Comparison of ENCODE assay signal across 1 cellular context in the genomic region with DNA sequence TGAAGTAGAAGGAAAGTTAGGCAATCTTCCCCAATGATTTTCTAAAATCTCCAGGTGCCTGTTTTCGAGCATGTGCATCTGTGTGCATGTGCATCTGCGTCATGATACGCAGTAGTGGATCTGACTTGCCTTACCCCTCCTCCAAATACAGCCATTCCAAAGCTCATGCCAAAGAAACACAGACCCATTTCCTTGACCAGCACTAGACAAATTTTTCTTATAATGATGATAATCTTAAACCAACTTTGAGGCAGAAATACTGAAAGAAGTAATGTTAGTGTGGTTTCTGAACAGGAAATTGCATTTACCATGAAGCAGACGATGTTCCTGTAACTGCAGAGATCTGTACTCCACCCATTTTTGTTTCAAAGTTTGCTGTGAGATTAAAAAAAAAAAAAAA.
TF ChIP-seq lines count a peak whose summit lies in the region.

No MANE protein-coding gene starts in this region.

TF ChIP-seq in WTC11, 78 proteins besides CTCF, POLR2A, EP300 and RAD21 (continued from another document):
- TF ChIP-seq NR3C1 (CRISPR knock-in tag; conservative IDR thresholded peaks at IDR 0.05; ENCODE audit: low read depth), result no peak
- no peak for TF ChIP-seq FOXJ3 (CRISPR knock-in tag; IDR thresholded peaks at IDR 0.05; ENCODE audit: borderline replicate concordance)
- TF ChIP-seq, protein P1, sequence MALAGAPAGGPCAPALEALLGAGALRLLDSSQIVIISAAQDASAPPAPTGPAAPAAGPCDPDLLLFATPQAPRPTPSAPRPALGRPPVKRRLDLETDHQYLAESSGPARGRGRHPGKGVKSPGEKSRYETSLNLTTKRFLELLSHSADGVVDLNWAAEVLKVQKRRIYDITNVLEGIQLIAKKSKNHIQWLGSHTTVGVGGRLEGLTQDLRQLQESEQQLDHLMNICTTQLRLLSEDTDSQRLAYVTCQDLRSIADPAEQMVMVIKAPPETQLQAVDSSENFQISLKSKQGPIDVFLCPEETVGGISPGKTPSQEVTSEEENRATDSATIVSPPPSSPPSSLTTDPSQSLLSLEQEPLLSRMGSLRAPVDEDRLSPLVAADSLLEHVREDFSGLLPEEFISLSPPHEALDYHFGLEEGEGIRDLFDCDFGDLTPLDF (CRISPR knock-in tag; IDR thresholded peaks at IDR 0.05), result no peak
- TF ChIP-seq, protein P2, sequence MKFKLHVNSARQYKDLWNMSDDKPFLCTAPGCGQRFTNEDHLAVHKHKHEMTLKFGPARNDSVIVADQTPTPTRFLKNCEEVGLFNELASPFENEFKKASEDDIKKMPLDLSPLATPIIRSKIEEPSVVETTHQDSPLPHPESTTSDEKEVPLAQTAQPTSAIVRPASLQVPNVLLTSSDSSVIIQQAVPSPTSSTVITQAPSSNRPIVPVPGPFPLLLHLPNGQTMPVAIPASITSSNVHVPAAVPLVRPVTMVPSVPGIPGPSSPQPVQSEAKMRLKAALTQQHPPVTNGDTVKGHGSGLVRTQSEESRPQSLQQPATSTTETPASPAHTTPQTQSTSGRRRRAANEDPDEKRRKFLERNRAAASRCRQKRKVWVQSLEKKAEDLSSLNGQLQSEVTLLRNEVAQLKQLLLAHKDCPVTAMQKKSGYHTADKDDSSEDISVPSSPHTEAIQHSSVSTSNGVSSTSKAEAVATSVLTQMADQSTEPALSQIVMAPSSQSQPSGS (CRISPR knock-in tag; IDR thresholded peaks at IDR 0.05; ENCODE audit: borderline replicate concordance, low read depth), result no peak
